Comparison of ENCODE assay signal across 6 cellular contexts in the genomic region with DNA sequence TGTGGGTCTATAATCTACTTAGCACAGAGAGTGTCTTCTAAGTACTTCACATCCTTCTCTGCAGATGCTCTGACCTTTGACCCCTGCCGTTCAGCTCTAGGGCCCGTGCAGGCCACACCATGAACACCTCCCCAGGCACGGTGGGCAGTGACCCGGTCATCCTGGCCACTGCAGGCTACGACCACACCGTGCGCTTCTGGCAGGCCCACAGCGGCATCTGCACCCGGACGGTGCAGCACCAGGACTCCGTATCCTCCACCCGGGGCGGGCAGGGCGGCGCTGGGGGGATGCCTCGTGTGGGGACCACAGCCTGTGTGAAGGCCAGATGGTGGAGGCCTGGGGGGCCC. TPM values are rescaled to one million over a fixed set of nuclear protein-coding genes. Genes with fewer than 3 reads are reported as not detected.
DNase-seq lines count a peak whose midpoint lies in the region; ATAC-seq and TF ChIP-seq lines count a peak whose summit lies in the region.

No MANE protein-coding gene starts in this region.

- H3K79me2 ChIP-seq in osteoblast (ENCODE audit: insufficient read depth, low read length) = peaks cover 23% of the 10 kb centered on the region

- H2AFZ ChIP-seq in osteoblast (ENCODE audit: low read length) = peak overlapping the region; percentile 85

- ATAC-seq in HG02973 (IDR thresholded peaks at IDR 0.05; ENCODE audit: unreplicated experiment) = peak; percentile 20

- no peaks in the 10 kb centered on the region for H3K9me3 ChIP-seq in BLaER1 treated with 17β-estradiol and CSF1 and Interleukin-3, amounts not matched to agents 10 nM and 100 nM (replicated peaks in 1 of 11)
- H3K9me3 ChIP-seq in osteoblast (ENCODE audit: low read depth, low read length) = no peaks in the 10 kb centered on the region

- peaks cover 0 to 16% (median 4%) of the 10 kb centered on the region in 11 experiments; a peak in 8 of 22 replicates for H3K27me3 ChIP-seq in BLaER1 treated with 17β-estradiol and CSF1 and Interleukin-3, amounts not matched to agents 10 nM and 100 nM
- no peaks in the 10 kb centered on the region for H3K27me3 ChIP-seq in osteoblast (ENCODE audit: insufficient read depth, low read length)

- H3K4me2 ChIP-seq in BLaER1 treated with 17β-estradiol and CSF1 and Interleukin-3, amounts not matched to agents 10 nM and 100 nM = peak overlapping the region; percentile 95 to 100 (median 97)
- peak overlapping the region; percentile 100 for H3K4me2 ChIP-seq in osteoblast (ENCODE audit: insufficient read depth, low read length)

- H3K4me3 ChIP-seq in BLaER1 treated with 17β-estradiol and CSF1 and Interleukin-3, amounts not matched to agents 10 nM and 100 nM = peak overlapping the region; percentile 62 to 86 (median 72)
- H3K4me3 ChIP-seq in cardiac fibroblast (replicated peaks in 1 of 2; ENCODE audit: low read depth in 2 of 2, low read length in 2 of 2) (peak overlapping the region; percentile 81 to 96), osteoblast (ENCODE audit: insufficient read depth, low read length) (peak overlapping the region; percentile 98)

- TF ChIP-seq CTCF in cardiac fibroblast (IDR thresholded peaks at IDR 0.05; ENCODE audit: low read depth, low read length) (no peak), osteoblast (IDR thresholded peaks at IDR 0.05; ENCODE audit: extremely low read depth, low read depth, low read length) (no peak)

- H3K9ac ChIP-seq in BLaER1 treated with 17β-estradiol and CSF1 and Interleukin-3, amounts not matched to agents 10 nM and 100 nM = peak overlapping the region; percentile 90 to 99 (median 95)

- peaks cover 31 to 44% (median 41%) of the 10 kb centered on the region in 11 experiments for H3K36me3 ChIP-seq in BLaER1 treated with 17β-estradiol and CSF1 and Interleukin-3, amounts not matched to agents 10 nM and 100 nM
- peaks cover 16% of the 10 kb centered on the region for H3K36me3 ChIP-seq in osteoblast (ENCODE audit: insufficient read depth, low read length)

- peaks cover 27 to 33% (median 31%) of the 10 kb centered on the region in 10 experiments for H3K4me1 ChIP-seq in BLaER1 treated with 17β-estradiol and CSF1 and Interleukin-3, amounts not matched to agents 10 nM and 100 nM
- H3K4me1 ChIP-seq in osteoblast (ENCODE audit: insufficient read depth, low read length) = peaks cover 13% of the 10 kb centered on the region

- H4K20me1 ChIP-seq in BLaER1 treated with 17β-estradiol and CSF1 and Interleukin-3, amounts not matched to agents 10 nM and 100 nM = peaks cover 0 to 43% (median 13%) of the 10 kb centered on the region in 11 experiments; a peak in 12 of 22 replicates
- H4K20me1 ChIP-seq in osteoblast (ENCODE audit: insufficient read depth, low read length) = no peaks in the 10 kb centered on the region

- DNase-seq in cardiac fibroblast (ENCODE audit: low read depth in 2 of 2) = no peak
- DNase-seq in osteoblast (ENCODE audit: insufficient read length, low spot score, missing footprints) = no peak
- DNase-seq in activated CD4-positive, CD25-positive, alpha-beta regulatory T cell treated with anti-CD3 and anti-CD28 coated beads, Interleukin-2, amount 50 U/mL, for 72 hours = no peak
- DNase-seq in NCI-H526 (lab: John Stamatoyannopoulos, UW) = no peak

- H3K27ac ChIP-seq in BLaER1 treated with 17β-estradiol and CSF1 and Interleukin-3, amounts not matched to agents 10 nM and 100 nM = peak overlapping the region; percentile 87 to 99 (median 96); a peak in 21 of 22 replicates
- H3K27ac ChIP-seq in osteoblast (ENCODE audit: low read depth, low read length) = peak overlapping the region; percentile 92

RNA-seq across cellular contexts. Expression of gene MLST8, which starts 0.7 kb away (rescaled TPM):
- 30.8 and 44.2 TPM in 2 replicates for total RNA-seq in osteoblast

RNA-seq across cellular contexts. Expression of gene BRICD5, which starts 4.7 kb away (rescaled TPM):
- total RNA-seq in osteoblast = 1.5 and 2.5 TPM in 2 replicates

RNA-seq across cellular contexts. Expression of gene PGP, which starts 8.7 kb away (rescaled TPM):
- total RNA-seq in osteoblast = 14.1 and 14.4 TPM in 2 replicates

RNA-seq across cellular contexts. Expression of gene CASKIN1, which starts 9.5 kb away (rescaled TPM):
- not detected in 2 replicates for total RNA-seq in osteoblast

RNA-seq across cellular contexts. Expression of gene E4F1, which starts 17.5 kb away (rescaled TPM):
- 30.9 and 31.5 TPM in 2 replicates for total RNA-seq in osteoblast
